12 cellular contexts compared by ENCODE assay signal in the genomic region with DNA sequence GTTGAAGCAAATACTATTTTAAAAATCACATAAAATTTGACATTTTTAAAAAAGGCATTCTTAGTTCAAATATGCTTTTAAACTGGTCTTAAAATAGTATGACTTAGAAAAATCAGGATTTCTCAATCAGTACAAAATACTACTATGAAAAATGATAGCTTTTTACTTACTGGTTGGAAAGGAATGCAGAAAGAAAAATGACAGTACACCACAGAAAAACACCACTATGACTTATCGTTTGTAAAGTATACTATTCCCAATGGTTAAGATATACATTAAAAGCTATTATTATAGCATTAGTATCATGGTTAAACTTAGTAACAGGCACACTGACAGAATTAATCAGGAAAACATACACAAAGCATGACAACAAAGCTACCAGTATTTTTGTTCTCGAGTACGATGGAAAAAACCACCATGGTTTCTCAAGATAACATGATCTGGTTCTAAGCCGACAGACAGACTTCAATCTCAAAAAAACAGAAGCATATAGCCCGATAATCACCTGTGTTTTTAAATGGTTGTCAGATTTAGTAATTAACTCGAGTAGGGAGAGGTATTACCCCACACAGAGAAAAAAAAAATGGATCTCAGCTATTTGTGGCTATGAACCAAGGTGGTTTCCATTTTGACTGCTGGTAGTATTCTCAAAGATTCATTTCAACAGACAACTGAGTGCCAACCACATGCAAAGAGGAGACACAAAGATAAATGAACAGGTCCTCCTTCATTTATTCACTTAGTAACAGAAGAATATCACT. TPM values are rescaled to one million over a fixed set of nuclear protein-coding genes. Genes with fewer than 3 reads are reported as not detected.
DNase-seq lines count a peak whose midpoint lies in the region; ATAC-seq, FAIRE-seq and TF ChIP-seq lines count a peak whose summit lies in the region.
"Had no signal": no experiment of that assay in that cellular context is flagged by ENCODE, and none has a peak within 500 bp of the region (broad histone marks: within the 10 kb centered on the region; RNA-seq: fewer than 3 reads in every experiment).

No MANE protein-coding gene starts in this region.

- H4K20me1 ChIP-seq in DOHH2 (ENCODE audit: control insufficient read depth, insufficient read depth, low read depth, low read length), result no peaks in the 10 kb centered on the region
- H4K20me1 ChIP-seq in SK-N-SH (ENCODE audit: insufficient read depth), result peaks cover 59% of the 10 kb centered on the region
- H4K20me1 ChIP-seq in H9 (ENCODE audit: control insufficient read depth, insufficient read depth, insufficient read length), result no peaks in the 10 kb centered on the region

- no peak overlapping the region for H3K18ac ChIP-seq in H9 (ENCODE audit: insufficient read length, low read depth, low read length)

- H3F3A ChIP-seq in DOHH2 (ENCODE audit: control insufficient read depth, insufficient read depth), result peaks cover 16% of the 10 kb centered on the region
- peaks cover 15% of the 10 kb centered on the region for H3F3A ChIP-seq in SK-N-SH (replicated peaks; ENCODE audit: insufficient read depth)

- TF ChIP-seq CTCF in DOHH2 (IDR thresholded peaks at IDR 0.05; ENCODE audit: low read depth, low read length, poor library complexity, severe bottlenecking) (no peak), SK-N-SH (IDR thresholded peaks at IDR 0.05) (no peak), kidney (IDR thresholded peaks at IDR 0.05; ENCODE audit: borderline replicate concordance, extremely low read depth, insufficient read depth) (no peak), H9 (conservative IDR thresholded peaks at IDR 0.05) (no peak)

- H4K5ac ChIP-seq in H9 (ENCODE audit: insufficient read length, low read depth, low read length), result no peak overlapping the region

- H4K91ac ChIP-seq in H9 (ENCODE audit: insufficient read length, low read depth, low read length), result no peak overlapping the region

- no peak overlapping the region for H2BK12ac ChIP-seq in H9 (ENCODE audit: insufficient read length, low read depth, low read length)

- no peak overlapping the region for H3T11ph ChIP-seq in H9 (ENCODE audit: low read length)

- H3K9me3 ChIP-seq in DOHH2 (ENCODE audit: control insufficient read depth, insufficient read depth, low read length), result no peaks in the 10 kb centered on the region
- H3K9me3 ChIP-seq in SK-N-SH, result no peaks in the 10 kb centered on the region; the same call in 1 of the 2 replicates
- H3K9me3 ChIP-seq in kidney (ENCODE audit: control insufficient read depth in 1 of 2, low read length in 2 of 2), result no peaks in the 10 kb centered on the region
- H3K9me3 ChIP-seq in H9 (ENCODE audit: control insufficient read depth, low read depth, low read length), result no peaks in the 10 kb centered on the region

- no peak overlapping the region for H4K8ac ChIP-seq in H9 (replicated peaks; ENCODE audit: insufficient read length, low read depth, low read length)

- FAIRE-seq in kidney (lab: Jason Lieb, UNC), result peak; percentile 78

- no peak overlapping the region for H2BK120ac ChIP-seq in H9 (ENCODE audit: low read depth, low read length, poor library complexity, severe bottlenecking)

- no peak for DNase-seq in SK-N-SH
- DNase-seq in kidney, result no peak
- no peak for DNase-seq in cerebellar cortex (ENCODE audit: low spot score)
- DNase-seq in NCI-H1105 (lab: John Stamatoyannopoulos, UW), result no peak
- DNase-seq in NCI-H1694 (lab: John Stamatoyannopoulos, UW), result no peak
- DNase-seq in H9, result no peak
- DNase-seq: cortex of kidney, NCI-H1417 treated with DMSO at 0.1 percent for 48 hours had no signal

- H3K4me2 ChIP-seq in DOHH2 (ENCODE audit: low read length), result peak overlapping the region; percentile 73
- 0 out of 2 replicates have a peak overlapping the region, but pooled peaks have one; percentile 17 for H3K4me2 ChIP-seq in SK-N-SH
- H3K4me2 ChIP-seq in H9 (ENCODE audit: insufficient read depth, insufficient read length, low read length), result no peak overlapping the region
- H3K4me2 ChIP-seq: neural progenitor cell had no signal

- no peak overlapping the region for H3K23ac ChIP-seq in H9 (ENCODE audit: insufficient read length, low read depth, low read length)

- H3K14ac ChIP-seq in H9 (ENCODE audit: insufficient read depth, low read length), result no peak overlapping the region

- H3K36me3 Mint-ChIP-seq in H9 (ENCODE audit: insufficient read depth in 1 of 3, low read depth in 3 of 3), result peaks cover 5 to 17% (median 13%) of the 10 kb centered on the region in 3 experiments; a peak in 5 of 7 replicates

- H3K27ac ChIP-seq in DOHH2 (ENCODE audit: low read depth, low read length) (peak overlapping the region; percentile 84), SK-N-SH (ENCODE audit: low read depth in 2 of 2, low read length in 1 of 2) (peak overlapping the region in 1 of 2 experiments; percentile 55; a peak in 2 of 4 replicates), kidney (ENCODE audit: low read depth in 2 of 2, low read length in 2 of 2) (no peak overlapping the region), H9 (ENCODE audit: insufficient read length, low read depth, low read length) (no peak overlapping the region)
- H3K27ac ChIP-seq: neural progenitor cell had no signal

- POLR2A ChIA-PET in SK-N-SH (lab: Yijun Ruan, JAX), result no interaction called here

- H3K79me1 ChIP-seq in H9 (ENCODE audit: insufficient read depth, low read depth, low read length, poor library complexity, severe bottlenecking), result peaks cover 10% of the 10 kb centered on the region

- no peak overlapping the region for H2BK15ac ChIP-seq in H9 (ENCODE audit: low read depth, low read length)

- H3K79me2 ChIP-seq in DOHH2 (ENCODE audit: control insufficient read depth, low read length), result peaks cover 100% of the 10 kb centered on the region
- peaks cover 99% of the 10 kb centered on the region for H3K79me2 ChIP-seq in SK-N-SH (ENCODE audit: insufficient read depth)
- H3K79me2 ChIP-seq in H9 (ENCODE audit: insufficient read depth, low read length), result peaks cover 11% of the 10 kb centered on the region; the same call in 1 of the 2 replicates

- H3K4ac ChIP-seq in H9 (ENCODE audit: low read depth, low read length), result no peak overlapping the region

- no peak overlapping the region for H3K27ac Mint-ChIP-seq in H9
- H3K27ac Mint-ChIP-seq: neural progenitor cell had no signal

- H2AK5ac ChIP-seq in H9 (ENCODE audit: insufficient read length, low read length), result no peak overlapping the region

- no peak overlapping the region for H3K4me3 Mint-ChIP-seq in H9
- H3K4me3 Mint-ChIP-seq: neural progenitor cell had no signal

- H3K4me1 ChIP-seq in DOHH2 (ENCODE audit: control insufficient read depth, low read length) (peaks cover 81% of the 10 kb centered on the region), SK-N-SH (ENCODE audit: control insufficient read depth in 1 of 2, insufficient read depth in 2 of 2, low read depth in 1 of 2, low read length in 1 of 2) (peaks cover 0 to 13% of the 10 kb centered on the region in 2 experiments; a peak in 3 of 4 replicates), kidney (ENCODE audit: control insufficient read depth in 1 of 2, insufficient read depth in 1 of 2, low read depth in 1 of 2, low read length in 2 of 2) (peaks cover 3% of the 10 kb centered on the region in 2 donors), H9 (ENCODE audit: insufficient read depth, low read length) (no peaks in the 10 kb centered on the region; the same call in 1 of the 2 replicates)

- H3K23me2 ChIP-seq in H9 (ENCODE audit: insufficient read length, low read depth, low read length, poor library complexity, severe bottlenecking), result no peaks in the 10 kb centered on the region

- H3K56ac ChIP-seq in H9 (ENCODE audit: insufficient read length, low read depth, low read length), result no peak overlapping the region

- H2BK5ac ChIP-seq in H9 (ENCODE audit: insufficient read length, low read length), result no peak overlapping the region

- peaks cover 26 to 29% of the 10 kb centered on the region in 2 experiments for H3K4me1 Mint-ChIP-seq in H9

- intact Hi-C loops in kidney (cut with DNase I), result no loop called here

- no peak overlapping the region for H3K9ac ChIP-seq in SK-N-SH
- no peak overlapping the region for H3K9ac ChIP-seq in kidney (ENCODE audit: low read length in 2 of 2)
- no peak overlapping the region for H3K9ac ChIP-seq in H9 (ENCODE audit: extremely low read depth, insufficient read length, low read length)
- H3K9ac ChIP-seq: neural progenitor cell had no signal

- peak; percentile 80 for ATAC-seq in GM21717 (IDR thresholded peaks at IDR 0.05; ENCODE audit: unreplicated experiment)
- ATAC-seq: Panc1 had no signal

- H3K9me2 ChIP-seq in DOHH2 (replicated peaks; ENCODE audit: control insufficient read depth, low read length) (no peaks in the 10 kb centered on the region), SK-N-SH (no peaks in the 10 kb centered on the region)

- H3K4me3 ChIP-seq in DOHH2 (ENCODE audit: low read length) (peak overlapping the region; percentile 65), SK-N-SH (ENCODE audit: low read depth in 2 of 2, low read length in 1 of 2) (no peak overlapping the region), kidney (ENCODE audit: low read length in 2 of 2) (no peak overlapping the region)
- H3K4me3 ChIP-seq: neural progenitor cell had no signal

- TF ChIP-seq RAD21 in SK-N-SH (IDR thresholded peaks at IDR 0.05; ENCODE audit: low read length), result no peak

- H3K9me3 Mint-ChIP-seq in H9, result no peaks in the 10 kb centered on the region

- peaks cover 84% of the 10 kb centered on the region for H3K36me3 ChIP-seq in DOHH2 (ENCODE audit: control insufficient read depth, low read length)
- peaks cover 10 to 24% of the 10 kb centered on the region in 2 experiments for H3K36me3 ChIP-seq in SK-N-SH (replicated peaks in 1 of 2; ENCODE audit: control insufficient read depth in 1 of 2, insufficient read depth in 2 of 2, low read length in 1 of 2)
- peaks cover 2 to 3% of the 10 kb centered on the region in 2 donors for H3K36me3 ChIP-seq in kidney (ENCODE audit: control insufficient read depth in 1 of 2, insufficient read depth in 2 of 2, low read length in 2 of 2)

- H3K27me3 ChIP-seq in DOHH2 (ENCODE audit: control insufficient read depth, low read length), result no peaks in the 10 kb centered on the region
- no peaks in the 10 kb centered on the region for H3K27me3 ChIP-seq in SK-N-SH (ENCODE audit: insufficient read depth)
- no peaks in the 10 kb centered on the region for H3K27me3 ChIP-seq in H9 (ENCODE audit: insufficient read depth, low read length)
- H3K27me3 ChIP-seq: neural progenitor cell had no signal

- 78% methylated on average over 6 of the region's 6 CpGs for WGBS in SK-N-SH (ENCODE audit: low lambda C conversion rate)
- WGBS in H9 (ENCODE audit: extremely low coverage, insufficient read length, low lambda C conversion rate), result no CpG with 5 or more reads among the region's 6 CpGs

- H2BK20ac ChIP-seq in H9 (ENCODE audit: low read depth, low read length, poor library complexity, severe bottlenecking), result no peak overlapping the region

- H2AFZ ChIP-seq in SK-N-SH (ENCODE audit: low read depth) (no peak overlapping the region), H9 (ENCODE audit: low read length) (no peak overlapping the region)
- H2AFZ ChIP-seq: neural progenitor cell had no signal

- CTCF ChIA-PET in SK-N-SH (lab: Yijun Ruan, JAX), result interaction anchor here (0.6 to 0.7 kb wide), 2 partner anchors 214 to 1837 kb away, joined by 3 read pairs; no protein-coding TSS in a partner anchor

- no peak for TF ChIP-seq EP300 in SK-N-SH (IDR thresholded peaks at IDR 0.05; ENCODE audit: borderline replicate concordance in 1 of 2, low read depth in 1 of 2, low read length in 1 of 2)

- no peaks in the 10 kb centered on the region for H3K27me3 Mint-ChIP-seq in H9 (ENCODE audit: low read depth)

RNA-seq across cellular contexts. Expression of gene CUL3, which starts 39.1 kb away (rescaled TPM):
- polyA plus RNA-seq in SK-N-SH (2012; rRNA removed), result 17.0 and 17.3 TPM in 2 replicates
- polyA plus RNA-seq in SK-N-SH (2012; cell fraction: cytosol; rRNA removed), result 27.3 and 34.3 TPM in 2 replicates
- polyA plus RNA-seq in SK-N-SH (2012; cell fraction: nucleus; rRNA removed), result 10.8 and 34.5 TPM in 2 replicates
- total RNA-seq in kidney, result 78.5 TPM
- 81.2 TPM for polyA plus RNA-seq in kidney (ENCODE audit: insufficient read depth, low read depth, low replicate concordance)
- total RNA-seq in H9 (2021), result 108 and 114 TPM in 2 replicates
